In the genomic region with DNA sequence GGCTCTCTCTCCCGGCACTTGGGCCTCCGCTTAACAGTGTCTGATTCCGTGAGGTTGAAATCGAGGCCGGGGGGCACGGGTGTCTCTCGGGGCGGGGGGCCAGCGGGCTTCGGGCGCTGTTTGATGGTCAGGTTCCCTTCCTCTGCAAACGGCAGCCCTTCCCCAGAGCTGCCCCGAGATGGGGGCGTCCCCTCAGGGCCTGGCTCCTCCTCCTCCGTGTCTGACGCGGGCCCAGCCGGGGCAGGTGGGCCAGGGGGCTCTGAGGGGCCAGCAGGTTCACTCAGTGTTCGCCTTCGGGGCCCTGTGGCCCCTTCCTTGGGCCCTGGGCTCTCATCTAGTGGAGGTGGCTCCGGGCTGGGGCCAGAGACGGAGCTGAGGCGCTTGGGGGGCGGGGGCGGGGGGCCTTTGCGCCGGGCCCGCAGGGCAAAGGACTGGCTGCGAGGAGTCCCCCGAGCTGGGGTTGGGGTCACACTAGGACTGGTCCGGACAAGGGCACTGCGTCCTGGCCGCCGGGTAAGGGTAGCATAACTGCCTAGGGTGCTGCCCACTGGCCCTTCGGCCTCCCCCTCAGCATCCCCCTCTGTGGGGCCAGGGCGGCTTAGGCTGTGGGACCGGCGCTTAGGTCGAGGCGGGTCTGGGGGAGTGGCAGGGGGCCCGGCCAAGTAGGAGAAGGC, we compare ENCODE assay signal across 25 cellular contexts. TPM values are rescaled to one million over a fixed set of nuclear protein-coding genes. Genes with fewer than 3 reads are reported as not detected.
A peak's percentile ranks its signal among the peaks of the same experiment; 100 is the strongest.
DNase-seq lines count a peak whose midpoint lies in the region; ATAC-seq and TF ChIP-seq lines count a peak whose summit lies in the region.
"Had no signal": no experiment of that assay in that cellular context is flagged by ENCODE, and none has a peak within 500 bp of the region (broad histone marks: within the 10 kb centered on the region; RNA-seq: fewer than 3 reads in every experiment).

No MANE protein-coding gene starts in this region.

- H3K9me3 ChIP-seq in esophagus squamous epithelium (no peaks in the 10 kb centered on the region), spleen (no peaks in the 10 kb centered on the region), uterus (no peaks in the 10 kb centered on the region)
- H3K9me3 ChIP-seq: colonic mucosa, psoas muscle had no signal

- H3K27ac ChIP-seq in angular gyrus (ENCODE audit: low read depth, low read length) (peak overlapping the region; percentile 91), esophagus squamous epithelium (peak overlapping the region in 3 of 4 donors; percentile 20 to 55 (median 36)), spleen (peak overlapping the region in 5 of 8 donors; percentile 28 to 90 (median 54)), uterus (peak overlapping the region; percentile 28 to 36)
- H3K27ac ChIP-seq: colonic mucosa, VCaP had no signal

- intact Hi-C loops in esophagus squamous epithelium (cut with DNase I), result loop anchor here (10.0 kb wide), 2 partner anchors 177 to 253 kb away; no protein-coding TSS in a partner anchor
- intact Hi-C loops in spleen (cut with DNase I; ENCODE audit: low total_unique reads), result no loop called here
- intact Hi-C loops in uterus (cut with DNase I; ENCODE audit: low total_unique reads), result no loop called here

- no peaks in the 10 kb centered on the region for H3K27me3 ChIP-seq in esophagus squamous epithelium
- no peaks in the 10 kb centered on the region for H3K27me3 ChIP-seq in spleen (replicated peaks in 1 of 7)
- no peaks in the 10 kb centered on the region for H3K27me3 ChIP-seq in uterus
- H3K27me3 ChIP-seq: colonic mucosa had no signal

- WGBS in esophagus squamous epithelium, 2 donors, result 92% methylated on average over 2 of the region's 41 CpGs; no CpG with 5 or more reads in 1 of the 2 donors
- WGBS in spleen, 5 donors, result 88 to 93% (median 89%) methylated on average over 32 to 41 of the region's 41 CpGs

- no peak for ATAC-seq in GM21515 (IDR thresholded peaks at IDR 0.05; ENCODE audit: unreplicated experiment)
- no peak for ATAC-seq in GM21825 (IDR thresholded peaks at IDR 0.05; ENCODE audit: unreplicated experiment)
- ATAC-seq: activated naive CD4-positive, alpha-beta T cell treated with anti-CD3 and anti-CD28 coated beads, Interleukin-2, amount 50 U/mL, for 72 hours; natural killer cell had no signal

- DNase-seq in esophagus squamous epithelium (lab: John Stamatoyannopoulos, UW) (no peak), spleen (peak; percentile 65), uterus (no peak), NCI-H2107 (lab: John Stamatoyannopoulos, UW) (no peak)
- DNase-seq: activated CD4-positive, alpha-beta T cell treated with anti-CD3 and anti-CD28 coated beads for 48 hours; activated T-cell treated with anti-CD3 and anti-CD28 coated beads for 4 hours; CD4-positive, CD25-positive, alpha-beta regulatory T cell; colonic mucosa; DND-41; effector CD8-positive, alpha-beta T cell; GF-D8; natural killer cell; NCI-H1092 treated with DMSO at 0.1 percent for 48 hours; NCI-H1694 treated with DMSO at 0.1 percent for 48 hours; NCI-H510A; psoas muscle; stimulated activated CD4-positive, alpha-beta T cell treated with anti-CD3 and anti-CD28 coated beads, Interleukin-15, amount 100 ng/mL, for 24 hours; stimulated activated CD4-positive, alpha-beta T cell treated with anti-CD3 and anti-CD28 coated beads, Interleukin-4, amount 100 ng/mL, for 4 hours; T1000 had no signal

- TF ChIP-seq POLR2A in esophagus squamous epithelium (IDR thresholded peaks at IDR 0.05), result no peak
- no peak for TF ChIP-seq POLR2A in spleen (IDR thresholded peaks at IDR 0.05)
- TF ChIP-seq POLR2A in uterus (IDR thresholded peaks at IDR 0.05), result no peak

- TF ChIP-seq CTCF in esophagus squamous epithelium (IDR thresholded peaks at IDR 0.05) (no peak), spleen (IDR thresholded peaks at IDR 0.05 in 8 of 11, conservative IDR thresholded peaks at IDR 0.05 in 3 of 11) (no peak), uterus (IDR thresholded peaks at IDR 0.05) (no peak)

- H3K36me3 ChIP-seq in esophagus squamous epithelium (peaks cover 8 to 100% (median 22%) of the 10 kb centered on the region in 3 donors), spleen (peaks cover 0 to 100% (median 29%) of the 10 kb centered on the region in 6 donors), uterus (no peaks in the 10 kb centered on the region)
- H3K36me3 ChIP-seq: colonic mucosa had no signal

- H3K4me3 ChIP-seq in esophagus squamous epithelium (no peak overlapping the region), spleen (no peak overlapping the region), uterus (no peak overlapping the region)
- H3K4me3 ChIP-seq: colonic mucosa, lung, psoas muscle had no signal

- H3K4me1 ChIP-seq in esophagus squamous epithelium (peaks cover 0 to 55% (median 0%) of the 10 kb centered on the region in 3 donors), spleen (peaks cover 0 to 98% (median 65%) of the 10 kb centered on the region in 6 donors), uterus (no peaks in the 10 kb centered on the region)
- H3K4me1 ChIP-seq: colonic mucosa had no signal

RNA-seq across cellular contexts. Expression of a gene that starts 13.1 kb away (rescaled TPM):
- total RNA-seq in esophagus squamous epithelium (10 to 100 TPM in 3 of 4 donors, 1 to 10 TPM in 1; 9.5 to 12.2 (median 10.4) TPM), spleen (100 to 1,000 TPM in 3 of 7 donors, 10 to 100 TPM in 4; 33.5 to 135 (median 51.1) TPM), uterus (100 to 1,000 TPM in 1 of 4 donors, 10 to 100 TPM in 1, 1 to 10 TPM in 2; 7.4 to 122 (median 15.5) TPM)
- 10 to 100 TPM in 1 of 3 donors, 1 to 10 TPM in 2; 4.7 to 27.8 (median 6.2) TPM for polyA plus RNA-seq in spleen

RNA-seq across cellular contexts. Expression of a gene that starts 14.1 kb away (rescaled TPM):
- 10 to 100 TPM; 18.3 to 33.2 (median 23.1) TPM for total RNA-seq in esophagus squamous epithelium
- 10 to 100 TPM; 31.0 to 58.1 (median 35.4) TPM for total RNA-seq in spleen
- polyA plus RNA-seq in spleen, result 10 to 100 TPM; 40.8 to 87.8 (median 68.9) TPM
- 100 to 1,000 TPM in 1 of 4 donors, 10 to 100 TPM in 3; 17.4 to 102 (median 20.6) TPM for total RNA-seq in uterus

RNA-seq across cellular contexts. Expression of a gene that starts 23.3 kb away (rescaled TPM):
- total RNA-seq in esophagus squamous epithelium, result 100 to 1,000 TPM in 1 of 4 donors, 10 to 100 TPM in 3; 40.0 to 101 (median 67.3) TPM
- total RNA-seq in spleen, result 10 to 100 TPM; 44.0 to 97.8 (median 75.1) TPM
- polyA plus RNA-seq in spleen, result 100 to 1,000 TPM in 1 of 3 donors, 10 to 100 TPM in 2; 28.6 to 153 (median 92.6) TPM
- 10 to 100 TPM in 3 of 4 donors, 1 to 10 TPM in 1; 3.1 to 31.9 (median 14.0) TPM for total RNA-seq in uterus

RNA-seq across cellular contexts. Expression of a gene that starts 45.8 kb away (rescaled TPM):
- total RNA-seq in esophagus squamous epithelium (10 to 100 TPM; 19.3 to 56.5 (median 28.3) TPM), spleen (100 to 1,000 TPM in 1 of 7 donors, 10 to 100 TPM in 6; 66.6 to 101 (median 94.1) TPM), uterus (10 to 100 TPM in 2 of 4 donors, 1 to 10 TPM in 2; 3.8 to 91.2 (median 26.0) TPM)
- polyA plus RNA-seq in spleen, result 10 to 100 TPM; 24.8 to 77.8 (median 59.5) TPM

Comparison
In these comparisons a context has a peak if more than half of its experiments do, and no peak if none do; other contexts are left out.
1. H3K27ac ChIP-seq: peak in every context shown above with its lines; median percentile 91 in angular gyrus; 54 in spleen; 36 in esophagus squamous epithelium; 32 in uterus.